ENCODE assay signal across 18 cellular contexts in genomic region chr6:52714761-52715160, GRCh38. TPM values are rescaled to one million over a fixed set of nuclear protein-coding genes. Genes with fewer than 3 reads are reported as not detected.
"Had no signal": no experiment of that assay in that cellular context is flagged by ENCODE, and none has a peak within 500 bp of the region (broad histone marks: within the 10 kb centered on the region; RNA-seq: fewer than 3 reads in every experiment).

No MANE protein-coding gene starts in this region.

RNA-seq across cellular contexts. Expression of gene GSTA2, which starts 48.5 kb away (rescaled TPM):
- total RNA-seq: activated naive CD4-positive, alpha-beta T cell treated with anti-CD3 and anti-CD28 coated beads for 36 hours; activated naive CD4-positive, alpha-beta T cell treated with anti-CD3 and anti-CD28 coated beads, Interleukin-2, amount 50 U/mL, for 72 hours; activated naive CD8-positive, alpha-beta T cell treated with anti-CD3 and anti-CD28 coated beads for 36 hours; activated naive CD8-positive, alpha-beta T cell treated with anti-CD3 and anti-CD28 coated beads, Interleukin-2, amount 10 ng/mL, durations not matched to agents 7 days and 5 days; activated T-cell treated with anti-CD3 and anti-CD28 coated beads, Interleukin-2, amount 50 U/mL, for 4 hours; activated T-cell treated with anti-CD3 and anti-CD28 coated beads, Interleukin-2, amount 50 U/mL, for 72 hours; activated T-helper 1 cell treated with anti-CD3 and anti-CD28 coated beads, Interleukin-12 subunit alpha, Interleukin-12 subunit beta, Interleukin-2, Interleukin-4 antibody, amounts not matched to agents 30 ng/mL and 10 ng/mL and 1 ng/mL, durations not matched to agents 14 hours and 24 hours and 36 hours; activated T-helper 17 cell treated with anti-CD3 and anti-CD28 coated beads, Interleukin-2, amount 50 U/mL, for 72 hours; activated T-helper 2 cell treated with anti-CD3 and anti-CD28 coated beads, Interferon-gamma antibody, Interleukin-2, Interleukin-4, amounts not matched to agents 10 μg/mL and 5 μg/mL and 100 μg/mL, durations not matched to agents 14 hours and 24 hours and 36 hours; aorta; ascending aorta; astrocyte; breast epithelium; bronchial epithelial cell; cardiac muscle cell; cardiac septum; cerebellum; chondrocyte had no signal
